In the genomic region with DNA sequence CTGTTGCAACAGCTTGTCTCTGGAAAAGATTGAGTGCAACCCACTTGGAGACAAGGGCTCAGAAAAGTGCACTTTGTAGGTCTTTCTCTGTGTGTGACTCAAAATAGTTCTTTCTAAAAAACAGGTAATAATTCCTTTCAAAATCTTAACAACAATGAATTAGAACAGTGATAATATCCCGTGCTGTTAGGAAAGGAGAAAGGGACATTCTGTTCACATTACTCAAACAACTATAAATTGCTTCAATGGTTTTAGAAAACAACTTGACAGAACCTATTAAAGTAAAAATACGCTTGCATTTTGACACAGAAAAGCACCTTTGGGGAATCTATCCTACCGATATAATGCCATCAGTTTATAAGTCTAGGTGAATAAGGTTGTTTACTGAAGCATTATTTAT, we compare ENCODE assay signal across 27 cellular contexts.
"Had no signal": no experiment of that assay in that cellular context is flagged by ENCODE, and none has a peak within 500 bp of the region (broad histone marks: within the 10 kb centered on the region; RNA-seq: fewer than 3 reads in every experiment).

No MANE protein-coding gene starts in this region.

- H3K4me3 Mint-ChIP-seq: dendritic cell treated with granulocyte-macrophage colony-stimulating factor and Interleukin-4, amounts not matched to agents 40 ng/mL and 50 ng/mL, for 4 days; effector memory CD8-positive, alpha-beta T cell; endodermal cell had no signal

- FAIRE-seq: colon, endothelial cell of umbilical vein, frontal cortex had no signal

- H3K36me3 ChIP-seq: colonic mucosa, esophagus muscularis mucosa, esophagus squamous epithelium, gastrocnemius medialis, gastroesophageal sphincter, heart right ventricle had no signal

- H3K9me3 ChIP-seq: colonic mucosa, esophagus muscularis mucosa, gastrocnemius medialis, gastroesophageal sphincter had no signal

- H3K27me3 ChIP-seq: colonic mucosa, esophagus muscularis mucosa, esophagus squamous epithelium, foreskin keratinocyte, gastrocnemius medialis, gastroesophageal sphincter, heart right ventricle had no signal

- DNase-seq: colonic mucosa; cortex of kidney; dermis blood vessel endothelial cell; dorsolateral prefrontal cortex; effector CD4-positive, alpha-beta T cell; effector CD8-positive, alpha-beta T cell; effector memory CD4-positive, alpha-beta T cell; effector memory CD8-positive, alpha-beta T cell; endodermal cell; erythroblast; esophagus squamous epithelium; foreskin fibroblast; foreskin keratinocyte; foreskin melanocyte; gastrocnemius medialis; glutamatergic neuron; head of caudate nucleus; heart right ventricle had no signal

- H3K27me3 Mint-ChIP-seq: dendritic cell treated with granulocyte-macrophage colony-stimulating factor and Interleukin-4, amounts not matched to agents 40 ng/mL and 50 ng/mL, for 4 days; effector memory CD8-positive, alpha-beta T cell had no signal

- H3K27ac Mint-ChIP-seq: dendritic cell treated with granulocyte-macrophage colony-stimulating factor and Interleukin-4, amounts not matched to agents 40 ng/mL and 50 ng/mL, for 4 days; effector memory CD8-positive, alpha-beta T cell; endodermal cell had no signal

- H3K4me3 ChIP-seq: colonic mucosa, coronary artery, dorsolateral prefrontal cortex, esophagus muscularis mucosa, esophagus squamous epithelium, gastrocnemius medialis, gastroesophageal sphincter, heart right ventricle had no signal

- H3K4me1 Mint-ChIP-seq: endodermal cell had no signal

- H3K4me1 ChIP-seq: colonic mucosa, esophagus muscularis mucosa, esophagus squamous epithelium, foreskin keratinocyte, gastrocnemius medialis, gastroesophageal sphincter, heart right ventricle had no signal

- H3K27ac ChIP-seq: colonic mucosa, coronary artery, dorsolateral prefrontal cortex, epithelial cell of prostate, esophagus muscularis mucosa, esophagus squamous epithelium, foreskin keratinocyte, gastrocnemius medialis, gastroesophageal sphincter, heart right ventricle had no signal

- ATAC-seq: effector memory CD8-positive, alpha-beta T cell; esophagus mucosa; foreskin keratinocyte; gastrocnemius medialis; gastroesophageal sphincter; heart right ventricle had no signal
